In the genomic region with DNA sequence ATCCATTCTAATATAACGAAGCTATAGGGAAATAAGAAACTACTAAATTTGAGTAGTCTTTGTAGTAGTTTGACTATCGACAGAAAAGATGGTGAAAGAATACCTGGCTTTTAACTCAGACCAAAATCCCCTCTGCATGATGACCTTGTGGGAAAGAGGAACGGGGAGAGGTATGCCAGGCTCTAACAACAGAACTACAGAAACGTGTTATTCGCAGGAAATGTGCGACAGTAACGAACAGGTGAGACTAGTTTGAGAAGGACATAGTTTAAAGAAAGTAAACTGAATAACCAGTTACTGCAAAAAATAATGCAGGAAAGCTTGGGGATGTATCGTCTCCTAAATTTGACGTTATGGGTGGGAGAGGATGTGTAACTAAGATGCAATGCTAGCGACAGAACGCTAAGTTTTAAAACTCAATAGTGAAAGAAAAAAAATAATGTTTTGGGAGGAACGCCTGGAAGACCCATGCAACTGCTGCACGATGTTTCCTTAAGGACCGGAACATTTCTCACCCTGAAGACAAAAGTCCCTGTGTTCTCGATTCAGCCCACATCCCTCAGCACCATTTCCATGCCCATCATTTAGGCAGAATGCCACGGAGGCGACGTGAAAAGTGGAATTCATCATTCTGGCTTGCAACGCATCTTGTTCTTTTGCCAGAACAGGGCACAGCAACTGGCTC, we compare ENCODE assay signal across 8 cellular contexts. TPM values are rescaled to one million over a fixed set of nuclear protein-coding genes. Genes with fewer than 3 reads are reported as not detected.
A peak's percentile ranks its signal among the peaks of the same experiment; 100 is the strongest.
DNase-seq lines count a peak whose midpoint lies in the region; ATAC-seq lines count a peak whose summit lies in the region.

No MANE protein-coding gene starts in this region.

- H3K27ac Mint-ChIP-seq in activated CD8-positive, alpha-beta memory T cell treated with anti-CD3 and anti-CD28 coated beads, Interleukin-2, amount 10 ng/mL, durations not matched to agents 7 days and 5 days = peak overlapping the region; percentile 100
- H3K27ac Mint-ChIP-seq in activated T-helper 1 cell treated with anti-CD3 and anti-CD28 coated beads, Interleukin-12 subunit alpha, Interleukin-12 subunit beta, Interleukin-2, Interleukin-4 antibody, amounts not matched to agents 30 ng/mL and 10 ng/mL and 1 ng/mL, durations not matched to agents 14 hours and 24 hours and 36 hours = peak overlapping the region; percentile 100
- H3K27ac Mint-ChIP-seq in stimulated activated naive CD8-positive, alpha-beta T cell treated with anti-CD3 and anti-CD28 coated beads, Interleukin-15, amount 100 ng/mL, for 72 hours = peak overlapping the region; percentile 84 to 93

- no peak for DNase-seq in activated CD8-positive, alpha-beta memory T cell treated with anti-CD3 and anti-CD28 coated beads, Interleukin-2, amount 10 ng/mL, durations not matched to agents 7 days and 5 days
- no peak for DNase-seq in activated CD8-positive, alpha-beta memory T cell treated with anti-CD3 and anti-CD28 coated beads for 24 hours
- DNase-seq in activated T-helper 1 cell treated with anti-CD3 and anti-CD28 coated beads, Interleukin-12 subunit alpha, Interleukin-12 subunit beta, Interleukin-2, Interleukin-4 antibody, amounts not matched to agents 30 ng/mL and 10 ng/mL and 1 ng/mL, durations not matched to agents 14 hours and 24 hours and 36 hours (ENCODE audit: low spot score) = no peak
- DNase-seq in stimulated activated naive CD8-positive, alpha-beta T cell treated with anti-CD3 and anti-CD28 coated beads, Interleukin-15, amount 100 ng/mL, for 72 hours = no peak
- DNase-seq in COR-L47 (lab: John Stamatoyannopoulos, UW) (no peak), MV-4-11 (lab: John Stamatoyannopoulos, UW) (no peak), NCI-H1105 (lab: John Stamatoyannopoulos, UW) (no peak)

- no peaks in the 10 kb centered on the region for H3K36me3 ChIP-seq in iPS-18a (ENCODE audit: control insufficient read depth, low read depth, low read length)

- H3K4me3 Mint-ChIP-seq in activated CD8-positive, alpha-beta memory T cell treated with anti-CD3 and anti-CD28 coated beads, Interleukin-2, amount 10 ng/mL, durations not matched to agents 7 days and 5 days = peak overlapping the region; percentile 93
- H3K4me3 Mint-ChIP-seq in activated T-helper 1 cell treated with anti-CD3 and anti-CD28 coated beads, Interleukin-12 subunit alpha, Interleukin-12 subunit beta, Interleukin-2, Interleukin-4 antibody, amounts not matched to agents 30 ng/mL and 10 ng/mL and 1 ng/mL, durations not matched to agents 14 hours and 24 hours and 36 hours = peak overlapping the region; percentile 99
- peak overlapping the region; percentile 97 to 100 for H3K4me3 Mint-ChIP-seq in stimulated activated naive CD8-positive, alpha-beta T cell treated with anti-CD3 and anti-CD28 coated beads, Interleukin-15, amount 100 ng/mL, for 72 hours

- no peaks in the 10 kb centered on the region for H3K9me3 ChIP-seq in iPS-18a (ENCODE audit: control insufficient read depth, low read depth, low read length)

- peaks cover 32% of the 10 kb centered on the region for H3K4me1 Mint-ChIP-seq in activated CD8-positive, alpha-beta memory T cell treated with anti-CD3 and anti-CD28 coated beads, Interleukin-2, amount 10 ng/mL, durations not matched to agents 7 days and 5 days
- H3K4me1 Mint-ChIP-seq in activated T-helper 1 cell treated with anti-CD3 and anti-CD28 coated beads, Interleukin-12 subunit alpha, Interleukin-12 subunit beta, Interleukin-2, Interleukin-4 antibody, amounts not matched to agents 30 ng/mL and 10 ng/mL and 1 ng/mL, durations not matched to agents 14 hours and 24 hours and 36 hours (ENCODE audit: low read depth) = peaks cover 39% of the 10 kb centered on the region
- H3K4me1 Mint-ChIP-seq in stimulated activated naive CD8-positive, alpha-beta T cell treated with anti-CD3 and anti-CD28 coated beads, Interleukin-15, amount 100 ng/mL, for 72 hours = peaks cover 27% of the 10 kb centered on the region

- H3K27ac ChIP-seq in iPS-18a (ENCODE audit: low read length) = no peak overlapping the region

- CTCF ChIA-PET in activated CD8-positive, alpha-beta memory T cell treated with anti-CD3 and anti-CD28 coated beads, Interleukin-2, amount 10 ng/mL, durations not matched to agents 7 days and 5 days (lab: Charles Lee) = interaction anchor here (0.6 to 2.1 kb wide), 8 partner anchors 10 to 934 kb away, joined by 3 to 8 read pairs (median 3); partner anchors contain the start of gene MBNL2

- H3K36me3 Mint-ChIP-seq in activated CD8-positive, alpha-beta memory T cell treated with anti-CD3 and anti-CD28 coated beads, Interleukin-2, amount 10 ng/mL, durations not matched to agents 7 days and 5 days = peaks cover 11% of the 10 kb centered on the region
- peaks cover 6% of the 10 kb centered on the region for H3K36me3 Mint-ChIP-seq in activated T-helper 1 cell treated with anti-CD3 and anti-CD28 coated beads, Interleukin-12 subunit alpha, Interleukin-12 subunit beta, Interleukin-2, Interleukin-4 antibody, amounts not matched to agents 30 ng/mL and 10 ng/mL and 1 ng/mL, durations not matched to agents 14 hours and 24 hours and 36 hours (ENCODE audit: low read depth)

- intact Hi-C loops in activated T-helper 1 cell treated with anti-CD3 and anti-CD28 coated beads, Interleukin-12 subunit alpha, Interleukin-12 subunit beta, Interleukin-2, Interleukin-4 antibody, amounts not matched to agents 30 ng/mL and 10 ng/mL and 1 ng/mL, durations not matched to agents 14 hours and 24 hours and 36 hours (cut with micrococcal nuclease) = loop anchor here (1.0 to 5.0 kb wide), 6 partner anchors 142 to 1785 kb away; no protein-coding TSS in a partner anchor

- peaks cover 10% of the 10 kb centered on the region for H3K4me1 ChIP-seq in iPS-18a (ENCODE audit: control insufficient read depth, low read depth, low read length)

- H3K9ac ChIP-seq in iPS-18a (ENCODE audit: low read length) = no peak overlapping the region

- peak overlapping the region; percentile 98 for H3K4me3 ChIP-seq in iPS-18a (ENCODE audit: low read length)

- H3K27me3 ChIP-seq in iPS-18a (ENCODE audit: control insufficient read depth, insufficient read depth, low read length) = no peaks in the 10 kb centered on the region

- H3K9me3 Mint-ChIP-seq in activated CD8-positive, alpha-beta memory T cell treated with anti-CD3 and anti-CD28 coated beads, Interleukin-2, amount 10 ng/mL, durations not matched to agents 7 days and 5 days (ENCODE audit: low read depth) = no peaks in the 10 kb centered on the region
- no peaks in the 10 kb centered on the region for H3K9me3 Mint-ChIP-seq in activated T-helper 1 cell treated with anti-CD3 and anti-CD28 coated beads, Interleukin-12 subunit alpha, Interleukin-12 subunit beta, Interleukin-2, Interleukin-4 antibody, amounts not matched to agents 30 ng/mL and 10 ng/mL and 1 ng/mL, durations not matched to agents 14 hours and 24 hours and 36 hours
- no peaks in the 10 kb centered on the region for H3K9me3 Mint-ChIP-seq in stimulated activated naive CD8-positive, alpha-beta T cell treated with anti-CD3 and anti-CD28 coated beads, Interleukin-15, amount 100 ng/mL, for 72 hours

- ATAC-seq in activated CD8-positive, alpha-beta memory T cell treated with anti-CD3 and anti-CD28 coated beads, Interleukin-2, amount 10 ng/mL, durations not matched to agents 7 days and 5 days = no peak
- ATAC-seq in stimulated activated naive CD8-positive, alpha-beta T cell treated with anti-CD3 and anti-CD28 coated beads, Interleukin-15, amount 100 ng/mL, for 72 hours = no peak

- peaks cover 13% of the 10 kb centered on the region for H3K27me3 Mint-ChIP-seq in activated CD8-positive, alpha-beta memory T cell treated with anti-CD3 and anti-CD28 coated beads, Interleukin-2, amount 10 ng/mL, durations not matched to agents 7 days and 5 days
- peaks cover 16% of the 10 kb centered on the region for H3K27me3 Mint-ChIP-seq in activated T-helper 1 cell treated with anti-CD3 and anti-CD28 coated beads, Interleukin-12 subunit alpha, Interleukin-12 subunit beta, Interleukin-2, Interleukin-4 antibody, amounts not matched to agents 30 ng/mL and 10 ng/mL and 1 ng/mL, durations not matched to agents 14 hours and 24 hours and 36 hours (ENCODE audit: insufficient read depth)
- no peaks in the 10 kb centered on the region for H3K27me3 Mint-ChIP-seq in stimulated activated naive CD8-positive, alpha-beta T cell treated with anti-CD3 and anti-CD28 coated beads, Interleukin-15, amount 100 ng/mL, for 72 hours

RNA-seq across cellular contexts. Expression of gene RAP2A, which starts 1.6 kb away (rescaled TPM):
- total RNA-seq in activated CD8-positive, alpha-beta memory T cell treated with anti-CD3 and anti-CD28 coated beads, Interleukin-2, amount 10 ng/mL, durations not matched to agents 7 days and 5 days = 10 to 100 TPM; 39.2 to 45.2 TPM
- total RNA-seq in activated T-helper 1 cell treated with anti-CD3 and anti-CD28 coated beads, Interleukin-12 subunit alpha, Interleukin-12 subunit beta, Interleukin-2, Interleukin-4 antibody, amounts not matched to agents 30 ng/mL and 10 ng/mL and 1 ng/mL, durations not matched to agents 14 hours and 24 hours and 36 hours = 21.3 and 22.1 TPM in 2 replicates
